ENCODE assay signal across 21 cellular contexts in genomic region chr15:35381328-35381727, GRCh38.
"Had no signal": no experiment of that assay in that cellular context is flagged by ENCODE, and none has a peak within 500 bp of the region (broad histone marks: within the 10 kb centered on the region; RNA-seq: fewer than 3 reads in every experiment).

No MANE protein-coding gene starts in this region.

- H3K27me3 Mint-ChIP-seq: activated CD4-positive, alpha-beta memory T cell treated with anti-CD3 and anti-CD28 coated beads for 36 hours; activated CD4-positive, alpha-beta T cell treated with anti-CD3 and anti-CD28 coated beads, Interleukin-2, amount 10 ng/mL, durations not matched to agents 7 days and 5 days; activated naive CD4-positive, alpha-beta T cell treated with anti-CD3 and anti-CD28 coated beads, Interleukin-2, amount 10 ng/mL, durations not matched to agents 7 days and 5 days; activated naive CD8-positive, alpha-beta T cell treated with anti-CD3 and anti-CD28 coated beads for 36 hours; T-helper 17 cell had no signal

- DNase-seq: activated CD4-positive, alpha-beta memory T cell treated with anti-CD3 and anti-CD28 coated beads for 36 hours; activated CD4-positive, alpha-beta T cell treated with anti-CD3 and anti-CD28 coated beads, Interleukin-2, amount 10 ng/mL, durations not matched to agents 7 days and 5 days; activated CD8-positive, alpha-beta memory T cell treated with anti-CD3 and anti-CD28 coated beads for 24 hours; activated gamma-delta T cell treated with Interleukin-2 at 50 U/mL for 16 hours; activated naive CD4-positive, alpha-beta T cell treated with anti-CD3 and anti-CD28 coated beads, Interleukin-2, amount 10 ng/mL, durations not matched to agents 7 days and 5 days; activated naive CD8-positive, alpha-beta T cell treated with anti-CD3 and anti-CD28 coated beads for 36 hours; activated T-cell treated with anti-CD3 and anti-CD28 coated beads, Interleukin-2, amount 50 U/mL, for 48 hours; brain microvascular endothelial cell; Karpas-422; MM.1S; NCI-H1105; NCI-H1436; NCI-H1694 treated with DMSO at 0.1 percent for 48 hours; NCI-H2029 treated with DMSO at 0.1 percent for 48 hours; NCI-H510A treated with DMSO at 0.1 percent for 48 hours; NCI-H69; SIG-M5; T-helper 17 cell; T-helper 9 cell had no signal

- H3K27ac Mint-ChIP-seq: activated CD4-positive, alpha-beta memory T cell treated with anti-CD3 and anti-CD28 coated beads for 36 hours; activated CD4-positive, alpha-beta T cell treated with anti-CD3 and anti-CD28 coated beads, Interleukin-2, amount 10 ng/mL, durations not matched to agents 7 days and 5 days; activated naive CD4-positive, alpha-beta T cell treated with anti-CD3 and anti-CD28 coated beads, Interleukin-2, amount 10 ng/mL, durations not matched to agents 7 days and 5 days; activated naive CD8-positive, alpha-beta T cell treated with anti-CD3 and anti-CD28 coated beads for 36 hours; activated T-helper 2 cell treated with anti-CD3 and anti-CD28 coated beads, Interferon-gamma antibody, Interleukin-2, Interleukin-4, amounts not matched to agents 10 μg/mL and 5 μg/mL and 100 μg/mL, durations not matched to agents 14 hours and 24 hours and 36 hours; T-helper 17 cell had no signal

- ATAC-seq: T-helper 17 cell had no signal

- H3K4me3 Mint-ChIP-seq: activated CD4-positive, alpha-beta memory T cell treated with anti-CD3 and anti-CD28 coated beads for 36 hours; activated CD4-positive, alpha-beta T cell treated with anti-CD3 and anti-CD28 coated beads, Interleukin-2, amount 10 ng/mL, durations not matched to agents 7 days and 5 days; activated naive CD4-positive, alpha-beta T cell treated with anti-CD3 and anti-CD28 coated beads, Interleukin-2, amount 10 ng/mL, durations not matched to agents 7 days and 5 days; activated naive CD8-positive, alpha-beta T cell treated with anti-CD3 and anti-CD28 coated beads for 36 hours; T-helper 17 cell had no signal

- H3K4me3 ChIP-seq: cardiac muscle cell had no signal

- H3K36me3 ChIP-seq: brain microvascular endothelial cell, cardiac muscle cell had no signal

- H3K4me1 Mint-ChIP-seq: activated CD4-positive, alpha-beta T cell treated with anti-CD3 and anti-CD28 coated beads, Interleukin-2, amount 10 ng/mL, durations not matched to agents 7 days and 5 days; activated naive CD4-positive, alpha-beta T cell treated with anti-CD3 and anti-CD28 coated beads, Interleukin-2, amount 10 ng/mL, durations not matched to agents 7 days and 5 days; activated naive CD8-positive, alpha-beta T cell treated with anti-CD3 and anti-CD28 coated beads for 36 hours; T-helper 17 cell had no signal

- H3K27me3 ChIP-seq: brain microvascular endothelial cell, cardiac muscle cell had no signal

- H3K27ac ChIP-seq: brain microvascular endothelial cell, cardiac muscle cell had no signal

- H3K9me3 Mint-ChIP-seq: activated CD4-positive, alpha-beta T cell treated with anti-CD3 and anti-CD28 coated beads, Interleukin-2, amount 10 ng/mL, durations not matched to agents 7 days and 5 days had no signal
